13 cellular contexts compared by ENCODE assay signal in genomic region chr22:21621891-21622623, GRCh38. TPM values are rescaled to one million over a fixed set of nuclear protein-coding genes. Genes with fewer than 3 reads are reported as not detected.
DNase-seq lines count a peak whose midpoint lies in the region; ATAC-seq, FAIRE-seq and TF ChIP-seq lines count a peak whose summit lies in the region.
"Had no signal": no experiment of that assay in that cellular context is flagged by ENCODE, and none has a peak within 500 bp of the region (broad histone marks: within the 10 kb centered on the region; RNA-seq: fewer than 3 reads in every experiment).

No MANE protein-coding gene starts in this region.

- H3K9me3 Mint-ChIP-seq in Caco-2 (ENCODE audit: unreplicated experiment) (no peaks in the 10 kb centered on the region), neural crest cell (no peaks in the 10 kb centered on the region)
- H3K9me3 Mint-ChIP-seq: activated CD4-positive, alpha-beta T cell treated with anti-CD3 and anti-CD28 coated beads, Interleukin-2, amount 10 ng/mL, durations not matched to agents 7 days and 5 days; memory B cell had no signal

- TF ChIP-seq CTCF in Caco-2 (IDR thresholded peaks at IDR 0.05; ENCODE audit: insufficient read depth in 1 of 2, low read depth in 1 of 2, low read length in 1 of 2, severe bottlenecking in 1 of 2, unreplicated experiment in 1 of 2) (no peak), neural crest cell (conservative IDR thresholded peaks at IDR 0.05) (no peak), GM10248 (IDR thresholded peaks at IDR 0.05; ENCODE audit: control extremely low read depth, extremely low read depth, low read depth, missing control alignments) (no peak)

- no peaks in the 10 kb centered on the region for H3K9me3 ChIP-seq in Caco-2

- no peak for DNase-seq in Caco-2
- DNase-seq in NOMO-1 treated with dmso at 0.1 percent for 144 hours (lab: John Stamatoyannopoulos, UW; ENCODE audit: unreplicated experiment), result peak; percentile 21
- peak; percentile 50 for DNase-seq in cerebellar cortex (ENCODE audit: low spot score)
- no peak for DNase-seq in neural crest cell (ENCODE audit: low read depth, low spot score)
- no peak for DNase-seq in urothelium cell line (ENCODE audit: low spot score)
- DNase-seq in NCI-H187 treated with DMSO at 0.1 percent for 48 hours (lab: John Stamatoyannopoulos, UW), result no peak
- DNase-seq in GM10248 (ENCODE audit: extremely low spot score), result no peak
- DNase-seq: activated CD4-positive, alpha-beta T cell treated with anti-CD3 and anti-CD28 coated beads, Interleukin-2, amount 10 ng/mL, durations not matched to agents 7 days and 5 days; GOT3; NCI-H1092 treated with DMSO at 0.1 percent for 48 hours had no signal

- no peak overlapping the region for H3K4me3 ChIP-seq in Caco-2 (ENCODE audit: low read depth, low read length)
- H3K4me3 ChIP-seq: skin epidermis had no signal

- peak overlapping the region; percentile 72 for H3K27ac Mint-ChIP-seq in Caco-2 (ENCODE audit: unreplicated experiment)
- H3K27ac Mint-ChIP-seq in neural crest cell (ENCODE audit: unreplicated experiment), result peak overlapping the region; percentile 87
- H3K27ac Mint-ChIP-seq: activated CD4-positive, alpha-beta T cell treated with anti-CD3 and anti-CD28 coated beads, Interleukin-2, amount 10 ng/mL, durations not matched to agents 7 days and 5 days; memory B cell had no signal

- H3K4me1 Mint-ChIP-seq in Caco-2 (ENCODE audit: low read depth, unreplicated experiment) (peaks cover 11% of the 10 kb centered on the region), neural crest cell (peaks cover 36% of the 10 kb centered on the region)

- no peak for ATAC-seq in HG03045 (IDR thresholded peaks at IDR 0.05; ENCODE audit: unreplicated experiment)

- peaks cover under 1% of the 10 kb centered on the region; the same call in 1 of the 2 replicates for H3K36me3 ChIP-seq in Caco-2 (ENCODE audit: control insufficient read depth, insufficient read depth, low read length)

- intact Hi-C loops in Caco-2 (cut with micrococcal nuclease; ENCODE audit: unreplicated experiment), result no loop called here

- H3K4me1 ChIP-seq in Caco-2, result no peaks in the 10 kb centered on the region

- BruUV-seq in Caco-2 (replicated peaks; lab: Mats Ljungman, UMichigan), result TSS peak; percentile 42

- no peak for FAIRE-seq in urothelium cell line (lab: Jason Lieb, UNC)

- H3K27me3 ChIP-seq in Caco-2 (replicated peaks; ENCODE audit: control insufficient read depth, insufficient read depth, low read length), result no peaks in the 10 kb centered on the region

- CTCF ChIA-PET in Caco-2 (lab: Charles Lee), result interaction anchor here (0.6 to 2.5 kb wide), 2 partner anchors 12 to 20 kb away, joined by 3 to 10 read pairs; partner anchors contain the start of gene SDF2L1
- CTCF ChIA-PET in GM10248 (lab: Yijun Ruan, JAX), result interaction anchor here (1.0 to 17.3 kb wide), 5 partner anchors 7 to 25 kb away, joined by 3 to 274 read pairs (median 3); partner anchors contain the start of gene SDF2L1

- H3K36me3 Mint-ChIP-seq in Caco-2 (ENCODE audit: insufficient read depth, unreplicated experiment) (peaks cover 84% of the 10 kb centered on the region), neural crest cell (ENCODE audit: low read depth) (peaks cover 2% of the 10 kb centered on the region)

- POLR2A ChIA-PET in Caco-2 (lab: Charles Lee), result interaction anchor here (0.6 kb wide), 1 partner anchor 50 kb away, joined by 4 read pairs; no protein-coding TSS in a partner anchor
- POLR2A ChIA-PET in GM10248 (lab: Yijun Ruan, JAX), result no interaction called here

- no peaks in the 10 kb centered on the region for H3K27me3 Mint-ChIP-seq in Caco-2 (ENCODE audit: insufficient read depth, unreplicated experiment)
- H3K27me3 Mint-ChIP-seq in neural crest cell (ENCODE audit: low read depth), result no peaks in the 10 kb centered on the region
- H3K27me3 Mint-ChIP-seq: activated CD4-positive, alpha-beta T cell treated with anti-CD3 and anti-CD28 coated beads, Interleukin-2, amount 10 ng/mL, durations not matched to agents 7 days and 5 days; memory B cell had no signal

- H3K4me3 Mint-ChIP-seq in Caco-2 (ENCODE audit: unreplicated experiment), result no peak overlapping the region
- peak overlapping the region; percentile 65 for H3K4me3 Mint-ChIP-seq in neural crest cell
- H3K4me3 Mint-ChIP-seq: activated CD4-positive, alpha-beta T cell treated with anti-CD3 and anti-CD28 coated beads, Interleukin-2, amount 10 ng/mL, durations not matched to agents 7 days and 5 days; memory B cell had no signal

RNA-seq across cellular contexts. Expression of gene YDJC, which starts 7.8 kb away (rescaled TPM):
- 55.9 and 60.0 TPM in 2 replicates for total RNA-seq in Caco-2 (2022)
- 17.0 and 18.4 TPM in 2 replicates for total RNA-seq in neural crest cell

RNA-seq across cellular contexts. Expression of gene CCDC116, which starts 10.5 kb away (rescaled TPM):
- total RNA-seq in Caco-2 (2022) (not detected in 2 replicates), neural crest cell (1.2 and 1.3 TPM in 2 replicates)

RNA-seq across cellular contexts. Expression of gene SDF2L1, which starts 20.0 kb away (rescaled TPM):
- total RNA-seq in Caco-2 (2022), result 48.5 and 49.6 TPM in 2 replicates
- 29.4 and 33.8 TPM in 2 replicates for total RNA-seq in neural crest cell

RNA-seq across cellular contexts. Expression of gene PPIL2, which starts 43.8 kb away (rescaled TPM):
- total RNA-seq in Caco-2 (2022), result 53.2 and 55.0 TPM in 2 replicates
- total RNA-seq in neural crest cell, result 39.7 and 41.9 TPM in 2 replicates

RNA-seq across cellular contexts. Expression of gene UBE2L3, which starts 54.5 kb away (rescaled TPM):
- total RNA-seq in Caco-2 (2022) (63.4 and 66.7 TPM in 2 replicates), neural crest cell (76.9 and 83.5 TPM in 2 replicates)

Comparison
In these comparisons a context has a peak if more than half of its experiments do, and no peak if none do; other contexts are left out.
1. DNase-seq: peak in NOMO-1 treated with dmso at 0.1 percent for 144 hours (single experiment) and cerebellar cortex (single experiment); none in Caco-2 (0 of 2), neural crest cell (single experiment), urothelium cell line (single experiment), NCI-H187 treated with DMSO at 0.1 percent for 48 hours (single experiment) and GM10248 (single experiment).